ENCODE assay signal across 1 cellular context in the genomic region with DNA sequence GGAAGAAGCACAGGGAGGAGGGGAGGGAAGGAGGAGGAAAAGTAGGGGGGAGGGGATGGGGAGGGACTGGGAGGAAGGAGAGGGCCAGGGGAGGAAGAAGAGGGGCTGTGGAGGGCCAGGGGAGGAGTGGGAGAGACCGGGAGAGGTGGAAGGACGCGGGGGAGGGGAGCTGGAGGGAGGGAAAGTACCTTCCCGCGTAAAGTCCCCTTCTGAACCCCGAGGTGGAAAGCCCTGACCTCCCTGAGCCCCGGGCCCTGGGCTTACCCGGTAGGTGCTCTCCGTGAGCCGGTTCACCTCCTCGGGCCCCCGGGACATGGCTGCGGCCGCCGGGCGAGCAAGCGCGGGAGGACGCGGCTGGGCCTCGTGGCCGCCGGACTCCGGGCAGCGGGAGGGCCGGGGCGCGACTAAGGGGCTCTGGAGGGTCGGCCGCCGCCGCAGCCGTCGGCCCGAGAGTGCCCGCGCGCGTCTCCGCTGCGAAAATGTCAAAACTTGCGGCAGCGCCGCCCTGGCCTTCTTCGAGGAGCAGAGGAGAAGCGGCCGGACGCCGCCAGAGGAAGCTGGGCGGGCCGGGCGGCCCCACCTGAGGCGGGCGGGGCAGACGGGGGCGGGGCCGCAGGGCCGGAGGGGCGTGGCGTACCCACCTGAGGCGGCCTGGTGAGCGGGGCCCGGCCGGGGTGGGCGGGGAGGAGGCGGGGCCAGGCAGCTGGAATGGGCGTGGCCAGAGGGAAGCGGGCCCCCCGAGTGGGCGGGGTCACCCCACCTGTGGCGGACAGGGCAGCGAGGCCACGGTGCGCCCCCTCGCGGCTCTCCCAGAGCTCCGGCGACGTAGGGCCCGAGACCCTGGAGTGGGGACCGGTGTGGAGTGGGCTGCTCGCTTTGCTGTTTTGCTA.
TF ChIP-seq lines count a peak whose summit lies in the region.

A gene with protein sequence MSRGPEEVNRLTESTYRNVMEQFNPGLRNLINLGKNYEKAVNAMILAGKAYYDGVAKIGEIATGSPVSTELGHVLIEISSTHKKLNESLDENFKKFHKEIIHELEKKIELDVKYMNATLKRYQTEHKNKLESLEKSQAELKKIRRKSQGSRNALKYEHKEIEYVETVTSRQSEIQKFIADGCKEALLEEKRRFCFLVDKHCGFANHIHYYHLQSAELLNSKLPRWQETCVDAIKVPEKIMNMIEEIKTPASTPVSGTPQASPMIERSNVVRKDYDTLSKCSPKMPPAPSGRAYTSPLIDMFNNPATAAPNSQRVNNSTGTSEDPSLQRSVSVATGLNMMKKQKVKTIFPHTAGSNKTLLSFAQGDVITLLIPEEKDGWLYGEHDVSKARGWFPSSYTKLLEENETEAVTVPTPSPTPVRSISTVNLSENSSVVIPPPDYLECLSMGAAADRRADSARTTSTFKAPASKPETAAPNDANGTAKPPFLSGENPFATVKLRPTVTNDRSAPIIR (minus strand): TSS at position 553 of the 890 bp plus-strand sequence. CDS start 238 bp downstream, at position 315.

TF ChIP-seq in HepG2, 621 proteins besides CTCF, POLR2A, EP300 and RAD21 (continued from another document and continues in another):
- TF ChIP-seq, protein P1, sequence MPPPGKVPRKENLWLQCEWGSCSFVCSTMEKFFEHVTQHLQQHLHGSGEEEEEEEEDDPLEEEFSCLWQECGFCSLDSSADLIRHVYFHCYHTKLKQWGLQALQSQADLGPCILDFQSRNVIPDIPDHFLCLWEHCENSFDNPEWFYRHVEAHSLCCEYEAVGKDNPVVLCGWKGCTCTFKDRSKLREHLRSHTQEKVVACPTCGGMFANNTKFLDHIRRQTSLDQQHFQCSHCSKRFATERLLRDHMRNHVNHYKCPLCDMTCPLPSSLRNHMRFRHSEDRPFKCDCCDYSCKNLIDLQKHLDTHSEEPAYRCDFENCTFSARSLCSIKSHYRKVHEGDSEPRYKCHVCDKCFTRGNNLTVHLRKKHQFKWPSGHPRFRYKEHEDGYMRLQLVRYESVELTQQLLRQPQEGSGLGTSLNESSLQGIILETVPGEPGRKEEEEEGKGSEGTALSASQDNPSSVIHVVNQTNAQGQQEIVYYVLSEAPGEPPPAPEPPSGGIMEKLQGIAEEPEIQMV (CRISPR knock-in tag; IDR thresholded peaks at IDR 0.05; ENCODE audit: low read depth) = no peak
- TF ChIP-seq MYC (CRISPR knock-in tag; IDR thresholded peaks at IDR 0.05; ENCODE audit: borderline replicate concordance) (peak; percentile 31; the same call in 1 of the 2 replicates), NFE2L1 (CRISPR knock-in tag; IDR thresholded peaks at IDR 0.05; ENCODE audit: borderline replicate concordance) (no peak), PTBP1 (IDR thresholded peaks at IDR 0.05; ENCODE audit: low read depth, low read length, poor library complexity, severe bottlenecking) (no peak), ZZZ3 (CRISPR knock-in tag; IDR thresholded peaks at IDR 0.05; ENCODE audit: borderline replicate concordance) (no peak), ZNF614 (CRISPR knock-in tag; IDR thresholded peaks at IDR 0.05; ENCODE audit: borderline replicate concordance) (no peak), SIN3B (IDR thresholded peaks at IDR 0.05; ENCODE audit: low read length) (no peak), PCBP2 (optimal IDR thresholded peaks at IDR 0.05; ENCODE audit: low read depth, low read length, poor library complexity, severe bottlenecking) (no peak), ZNF703 (CRISPR knock-in tag; IDR thresholded peaks at IDR 0.05; ENCODE audit: borderline replicate concordance) (no peak), NR2C2 (CRISPR knock-in tag; IDR thresholded peaks at IDR 0.05; ENCODE audit: borderline replicate concordance) (no peak), SMC3 (IDR thresholded peaks at IDR 0.05; ENCODE audit: low read length) (peak; percentile 18; the same call in 1 of the 2 replicates), MATR3 (CRISPR knock-in tag; IDR thresholded peaks at IDR 0.05) (no peak), KMT2A (CRISPR knock-in tag; IDR thresholded peaks at IDR 0.05) (no peak), JUNB (CRISPR knock-in tag; IDR thresholded peaks at IDR 0.05; ENCODE audit: borderline replicate concordance) (no peak), ZNF44 (CRISPR knock-in tag; IDR thresholded peaks at IDR 0.05) (no peak), EHMT2 (IDR thresholded peaks at IDR 0.05; ENCODE audit: borderline replicate concordance, low read depth, low read length) (no peak), ZBTB21 (CRISPR knock-in tag; IDR thresholded peaks at IDR 0.05) (no peak), ZNF326 (CRISPR knock-in tag; IDR thresholded peaks at IDR 0.05; ENCODE audit: borderline replicate concordance) (no peak), ZNF768 (CRISPR knock-in tag; IDR thresholded peaks at IDR 0.05) (no peak), WIZ (CRISPR knock-in tag; IDR thresholded peaks at IDR 0.05) (no peak)
- TF ChIP-seq, protein P2, sequence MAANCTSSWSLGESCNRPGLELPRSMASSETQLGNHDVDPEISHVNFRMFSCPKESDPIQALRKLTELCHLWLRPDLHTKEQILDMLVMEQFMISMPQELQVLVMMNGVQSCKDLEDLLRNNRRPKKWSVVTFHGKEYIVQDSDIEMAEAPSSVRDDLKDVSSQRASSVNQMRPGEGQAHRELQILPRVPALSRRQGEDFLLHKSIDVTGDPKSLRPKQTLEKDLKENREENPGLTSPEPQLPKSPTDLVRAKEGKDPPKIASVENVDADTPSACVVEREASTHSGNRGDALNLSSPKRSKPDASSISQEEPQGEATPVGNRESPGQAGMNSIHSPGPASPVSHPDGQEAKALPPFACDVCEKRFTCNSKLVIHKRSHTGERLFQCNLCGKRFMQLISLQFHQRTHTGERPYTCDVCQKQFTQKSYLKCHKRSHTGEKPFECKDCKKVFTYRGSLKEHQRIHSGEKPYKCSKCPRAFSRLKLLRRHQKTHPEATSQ (CRISPR knock-in tag; IDR thresholded peaks at IDR 0.05; ENCODE audit: borderline replicate concordance) = no peak
- TF ChIP-seq, protein P3, sequence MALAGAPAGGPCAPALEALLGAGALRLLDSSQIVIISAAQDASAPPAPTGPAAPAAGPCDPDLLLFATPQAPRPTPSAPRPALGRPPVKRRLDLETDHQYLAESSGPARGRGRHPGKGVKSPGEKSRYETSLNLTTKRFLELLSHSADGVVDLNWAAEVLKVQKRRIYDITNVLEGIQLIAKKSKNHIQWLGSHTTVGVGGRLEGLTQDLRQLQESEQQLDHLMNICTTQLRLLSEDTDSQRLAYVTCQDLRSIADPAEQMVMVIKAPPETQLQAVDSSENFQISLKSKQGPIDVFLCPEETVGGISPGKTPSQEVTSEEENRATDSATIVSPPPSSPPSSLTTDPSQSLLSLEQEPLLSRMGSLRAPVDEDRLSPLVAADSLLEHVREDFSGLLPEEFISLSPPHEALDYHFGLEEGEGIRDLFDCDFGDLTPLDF (CRISPR knock-in tag; IDR thresholded peaks at IDR 0.05) = no peak
- TF ChIP-seq, protein P4, sequence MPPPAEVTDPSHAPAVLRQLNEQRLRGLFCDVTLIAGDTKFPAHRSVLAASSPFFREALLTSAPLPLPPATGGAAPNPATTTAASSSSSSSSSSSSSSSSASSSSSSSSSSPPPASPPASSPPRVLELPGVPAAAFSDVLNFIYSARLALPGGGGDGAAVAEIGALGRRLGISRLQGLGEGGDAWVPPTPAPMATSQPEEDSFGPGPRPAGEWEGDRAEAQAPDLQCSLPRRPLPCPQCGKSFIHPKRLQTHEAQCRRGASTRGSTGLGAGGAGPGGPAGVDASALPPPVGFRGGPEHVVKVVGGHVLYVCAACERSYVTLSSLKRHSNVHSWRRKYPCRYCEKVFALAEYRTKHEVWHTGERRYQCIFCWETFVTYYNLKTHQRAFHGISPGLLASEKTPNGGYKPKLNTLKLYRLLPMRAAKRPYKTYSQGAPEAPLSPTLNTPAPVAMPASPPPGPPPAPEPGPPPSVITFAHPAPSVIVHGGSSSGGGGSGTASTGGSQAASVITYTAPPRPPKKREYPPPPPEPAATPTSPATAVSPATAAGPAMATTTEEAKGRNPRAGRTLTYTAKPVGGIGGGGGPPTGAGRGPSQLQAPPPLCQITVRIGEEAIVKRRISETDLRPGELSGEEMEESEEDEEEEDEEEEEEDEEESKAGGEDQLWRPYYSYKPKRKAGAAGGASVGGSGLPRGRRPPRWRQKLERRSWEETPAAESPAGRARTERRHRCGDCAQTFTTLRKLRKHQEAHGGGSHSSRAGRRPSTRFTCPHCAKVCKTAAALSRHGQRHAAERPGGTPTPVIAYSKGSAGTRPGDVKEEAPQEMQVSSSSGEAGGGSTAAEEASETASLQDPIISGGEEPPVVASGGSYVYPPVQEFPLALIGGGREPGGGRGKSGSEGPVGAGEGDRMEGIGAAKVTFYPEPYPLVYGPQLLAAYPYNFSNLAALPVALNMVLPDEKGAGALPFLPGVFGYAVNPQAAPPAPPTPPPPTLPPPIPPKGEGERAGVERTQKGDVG (CRISPR knock-in tag; IDR thresholded peaks at IDR 0.05; ENCODE audit: borderline replicate concordance) = no peak
- TF ChIP-seq, protein P5, sequence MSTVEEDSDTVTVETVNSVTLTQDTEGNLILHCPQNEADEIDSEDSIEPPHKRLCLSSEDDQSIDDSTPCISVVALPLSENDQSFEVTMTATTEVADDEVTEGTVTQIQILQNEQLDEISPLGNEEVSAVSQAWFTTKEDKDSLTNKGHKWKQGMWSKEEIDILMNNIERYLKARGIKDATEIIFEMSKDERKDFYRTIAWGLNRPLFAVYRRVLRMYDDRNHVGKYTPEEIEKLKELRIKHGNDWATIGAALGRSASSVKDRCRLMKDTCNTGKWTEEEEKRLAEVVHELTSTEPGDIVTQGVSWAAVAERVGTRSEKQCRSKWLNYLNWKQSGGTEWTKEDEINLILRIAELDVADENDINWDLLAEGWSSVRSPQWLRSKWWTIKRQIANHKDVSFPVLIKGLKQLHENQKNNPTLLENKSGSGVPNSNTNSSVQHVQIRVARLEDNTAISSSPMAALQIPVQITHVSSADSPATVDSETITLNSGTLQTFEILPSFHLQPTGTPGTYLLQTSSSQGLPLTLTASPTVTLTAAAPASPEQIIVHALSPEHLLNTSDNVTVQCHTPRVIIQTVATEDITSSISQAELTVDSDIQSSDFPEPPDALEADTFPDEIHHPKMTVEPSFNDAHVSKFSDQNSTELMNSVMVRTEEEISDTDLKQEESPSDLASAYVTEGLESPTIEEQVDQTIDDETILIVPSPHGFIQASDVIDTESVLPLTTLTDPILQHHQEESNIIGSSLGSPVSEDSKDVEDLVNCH (CRISPR knock-in tag; IDR thresholded peaks at IDR 0.05) = no peak; the same call in 1 of the 2 replicates
- TF ChIP-seq, protein P6, sequence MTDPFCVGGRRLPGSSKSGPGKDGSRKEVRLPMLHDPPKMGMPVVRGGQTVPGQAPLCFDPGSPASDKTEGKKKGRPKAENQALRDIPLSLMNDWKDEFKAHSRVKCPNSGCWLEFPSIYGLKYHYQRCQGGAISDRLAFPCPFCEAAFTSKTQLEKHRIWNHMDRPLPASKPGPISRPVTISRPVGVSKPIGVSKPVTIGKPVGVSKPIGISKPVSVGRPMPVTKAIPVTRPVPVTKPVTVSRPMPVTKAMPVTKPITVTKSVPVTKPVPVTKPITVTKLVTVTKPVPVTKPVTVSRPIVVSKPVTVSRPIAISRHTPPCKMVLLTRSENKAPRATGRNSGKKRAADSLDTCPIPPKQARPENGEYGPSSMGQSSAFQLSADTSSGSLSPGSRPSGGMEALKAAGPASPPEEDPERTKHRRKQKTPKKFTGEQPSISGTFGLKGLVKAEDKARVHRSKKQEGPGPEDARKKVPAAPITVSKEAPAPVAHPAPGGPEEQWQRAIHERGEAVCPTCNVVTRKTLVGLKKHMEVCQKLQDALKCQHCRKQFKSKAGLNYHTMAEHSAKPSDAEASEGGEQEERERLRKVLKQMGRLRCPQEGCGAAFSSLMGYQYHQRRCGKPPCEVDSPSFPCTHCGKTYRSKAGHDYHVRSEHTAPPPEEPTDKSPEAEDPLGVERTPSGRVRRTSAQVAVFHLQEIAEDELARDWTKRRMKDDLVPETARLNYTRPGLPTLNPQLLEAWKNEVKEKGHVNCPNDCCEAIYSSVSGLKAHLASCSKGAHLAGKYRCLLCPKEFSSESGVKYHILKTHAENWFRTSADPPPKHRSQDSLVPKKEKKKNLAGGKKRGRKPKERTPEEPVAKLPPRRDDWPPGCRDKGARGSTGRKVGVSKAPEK (CRISPR knock-in tag; IDR thresholded peaks at IDR 0.05; ENCODE audit: borderline replicate concordance) = no peak
- TF ChIP-seq, protein P7, sequence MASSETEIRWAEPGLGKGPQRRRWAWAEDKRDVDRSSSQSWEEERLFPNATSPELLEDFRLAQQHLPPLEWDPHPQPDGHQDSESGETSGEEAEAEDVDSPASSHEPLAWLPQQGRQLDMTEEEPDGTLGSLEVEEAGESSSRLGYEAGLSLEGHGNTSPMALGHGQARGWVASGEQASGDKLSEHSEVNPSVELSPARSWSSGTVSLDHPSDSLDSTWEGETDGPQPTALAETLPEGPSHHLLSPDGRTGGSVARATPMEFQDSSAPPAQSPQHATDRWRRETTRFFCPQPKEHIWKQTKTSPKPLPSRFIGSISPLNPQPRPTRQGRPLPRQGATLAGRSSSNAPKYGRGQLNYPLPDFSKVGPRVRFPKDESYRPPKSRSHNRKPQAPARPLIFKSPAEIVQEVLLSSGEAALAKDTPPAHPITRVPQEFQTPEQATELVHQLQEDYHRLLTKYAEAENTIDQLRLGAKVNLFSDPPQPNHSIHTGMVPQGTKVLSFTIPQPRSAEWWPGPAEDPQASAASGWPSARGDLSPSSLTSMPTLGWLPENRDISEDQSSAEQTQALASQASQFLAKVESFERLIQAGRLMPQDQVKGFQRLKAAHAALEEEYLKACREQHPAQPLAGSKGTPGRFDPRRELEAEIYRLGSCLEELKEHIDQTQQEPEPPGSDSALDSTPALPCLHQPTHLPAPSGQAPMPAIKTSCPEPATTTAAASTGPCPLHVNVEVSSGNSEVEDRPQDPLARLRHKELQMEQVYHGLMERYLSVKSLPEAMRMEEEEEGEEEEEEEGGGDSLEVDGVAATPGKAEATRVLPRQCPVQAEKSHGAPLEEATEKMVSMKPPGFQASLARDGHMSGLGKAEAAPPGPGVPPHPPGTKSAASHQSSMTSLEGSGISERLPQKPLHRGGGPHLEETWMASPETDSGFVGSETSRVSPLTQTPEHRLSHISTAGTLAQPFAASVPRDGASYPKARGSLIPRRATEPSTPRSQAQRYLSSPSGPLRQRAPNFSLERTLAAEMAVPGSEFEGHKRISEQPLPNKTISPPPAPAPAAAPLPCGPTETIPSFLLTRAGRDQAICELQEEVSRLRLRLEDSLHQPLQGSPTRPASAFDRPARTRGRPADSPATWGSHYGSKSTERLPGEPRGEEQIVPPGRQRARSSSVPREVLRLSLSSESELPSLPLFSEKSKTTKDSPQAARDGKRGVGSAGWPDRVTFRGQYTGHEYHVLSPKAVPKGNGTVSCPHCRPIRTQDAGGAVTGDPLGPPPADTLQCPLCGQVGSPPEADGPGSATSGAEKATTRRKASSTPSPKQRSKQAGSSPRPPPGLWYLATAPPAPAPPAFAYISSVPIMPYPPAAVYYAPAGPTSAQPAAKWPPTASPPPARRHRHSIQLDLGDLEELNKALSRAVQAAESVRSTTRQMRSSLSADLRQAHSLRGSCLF (CRISPR knock-in tag; IDR thresholded peaks at IDR 0.05; ENCODE audit: borderline replicate concordance) = no peak
- TF ChIP-seq, protein P8, sequence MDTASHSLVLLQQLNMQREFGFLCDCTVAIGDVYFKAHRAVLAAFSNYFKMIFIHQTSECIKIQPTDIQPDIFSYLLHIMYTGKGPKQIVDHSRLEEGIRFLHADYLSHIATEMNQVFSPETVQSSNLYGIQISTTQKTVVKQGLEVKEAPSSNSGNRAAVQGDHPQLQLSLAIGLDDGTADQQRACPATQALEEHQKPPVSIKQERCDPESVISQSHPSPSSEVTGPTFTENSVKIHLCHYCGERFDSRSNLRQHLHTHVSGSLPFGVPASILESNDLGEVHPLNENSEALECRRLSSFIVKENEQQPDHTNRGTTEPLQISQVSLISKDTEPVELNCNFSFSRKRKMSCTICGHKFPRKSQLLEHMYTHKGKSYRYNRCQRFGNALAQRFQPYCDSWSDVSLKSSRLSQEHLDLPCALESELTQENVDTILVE (CRISPR knock-in tag; IDR thresholded peaks at IDR 0.05) = no peak
